10 cellular contexts compared by ENCODE assay signal in the genomic region with DNA sequence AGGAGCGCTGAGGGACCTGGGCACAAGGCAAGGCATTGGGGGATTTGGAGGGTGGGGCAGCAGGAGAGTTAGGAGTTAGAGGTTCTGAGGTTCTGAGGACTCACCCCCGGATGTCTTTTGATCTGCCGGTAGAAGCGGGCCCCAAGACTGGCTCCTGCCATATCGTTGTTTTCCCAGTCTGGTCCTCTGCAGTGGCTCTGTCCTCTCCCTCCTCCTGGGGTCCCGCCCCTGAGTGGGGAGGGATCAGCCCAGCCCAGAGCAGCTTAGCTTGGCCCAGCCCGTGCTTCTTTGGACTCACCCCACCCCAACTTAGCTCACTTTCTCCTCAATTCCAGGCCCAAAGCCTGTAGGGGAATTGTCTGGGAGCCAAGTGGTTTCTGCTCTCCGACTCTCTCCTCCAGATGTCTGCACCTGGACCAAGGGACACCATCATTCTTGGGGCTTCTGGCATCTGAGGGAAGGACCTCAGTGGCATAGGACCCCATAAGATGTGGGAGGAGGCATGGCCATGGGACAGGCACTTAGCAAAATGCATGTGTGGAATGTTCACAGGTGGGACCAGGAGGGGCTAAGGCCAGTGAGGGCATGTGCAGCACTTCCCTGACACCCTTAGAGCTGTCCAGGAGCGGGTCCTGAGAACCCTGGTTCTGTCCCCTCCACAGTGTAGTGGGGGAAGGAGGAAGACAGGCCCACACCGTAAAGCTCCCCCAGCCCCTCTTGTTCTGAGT. TPM values are rescaled to one million over a fixed set of nuclear protein-coding genes. Genes with fewer than 3 reads are reported as not detected.
DNase-seq lines count a peak whose midpoint lies in the region; TF ChIP-seq lines count a peak whose summit lies in the region.
"Had no signal": no experiment of that assay in that cellular context is flagged by ENCODE, and none has a peak within 500 bp of the region (broad histone marks: within the 10 kb centered on the region; RNA-seq: fewer than 3 reads in every experiment).

No MANE protein-coding gene starts in this region.

- peak overlapping the region; percentile 50 for H3K4me3 ChIP-seq in fibroblast of the aortic adventitia (ENCODE audit: low read depth, low read length)
- H3K4me3 ChIP-seq in skin epidermis, result peak overlapping the region; percentile 17 to 34 (median 26)

- no peak for TF ChIP-seq CTCF in fibroblast of the aortic adventitia (IDR thresholded peaks at IDR 0.05; ENCODE audit: insufficient read depth, low read length)

- H3K27ac ChIP-seq in skin epidermis, result peak overlapping the region in 12 of 21 experiments; percentile 13 to 85 (median 61)

- peak; percentile 67 for DNase-seq in NCI-H82 (lab: John Stamatoyannopoulos, UW)
- DNase-seq in NCI-H82 treated with DMSO at 0.1 percent for 48 hours (lab: John Stamatoyannopoulos, UW; ENCODE audit: unreplicated experiment), result no peak
- DNase-seq in SW480 (ENCODE audit: low spot score), result peak; percentile 71
- DNase-seq in fibroblast of the aortic adventitia (ENCODE audit: low read depth), result peak; percentile 66
- no peak for DNase-seq in NCI-H446 (lab: John Stamatoyannopoulos, UW)
- no peak for DNase-seq in NCI-H1694 (lab: John Stamatoyannopoulos, UW)
- DNase-seq in SIG-M5 treated with dmso at 0.1 percent for 504 hours (lab: John Stamatoyannopoulos, UW; ENCODE audit: unreplicated experiment), result no peak
- DNase-seq: hippocampal formation, SIG-M5 had no signal

RNA-seq across cellular contexts. Expression of a gene that starts 7.6 kb away (rescaled TPM):
- total RNA-seq in fibroblast of the aortic adventitia (ENCODE audit: low replicate concordance), result 233 and 303 TPM in 2 replicates

RNA-seq across cellular contexts. Expression of a gene that starts 13.9 kb away (rescaled TPM):
- 0.90 and 3.8 TPM in 2 replicates for total RNA-seq in fibroblast of the aortic adventitia (ENCODE audit: low replicate concordance)

RNA-seq across cellular contexts. Expression of a gene that starts 20.5 kb away (rescaled TPM):
- 1.9 and 2.4 TPM in 2 replicates for total RNA-seq in fibroblast of the aortic adventitia (ENCODE audit: low replicate concordance)

Comparison
In these comparisons a context has a peak if more than half of its experiments do, and no peak if none do; other contexts are left out.
1. DNase-seq: peak in NCI-H82 (single experiment), SW480 (single experiment) and fibroblast of the aortic adventitia (single experiment); none in NCI-H82 treated with DMSO at 0.1 percent for 48 hours (single experiment), NCI-H446 (0 of 2), NCI-H1694 (single experiment) and SIG-M5 treated with dmso at 0.1 percent for 504 hours (single experiment).